In genomic region chr14:101726295-101726953, GRCh38 we compare ENCODE assay signal across 28 cellular contexts. TPM values are rescaled to one million over a fixed set of nuclear protein-coding genes. Genes with fewer than 3 reads are reported as not detected.
DNase-seq lines count a peak whose midpoint lies in the region; ATAC-seq, FAIRE-seq and TF ChIP-seq lines count a peak whose summit lies in the region.
"Had no signal": no experiment of that assay in that cellular context is flagged by ENCODE, and none has a peak within 500 bp of the region (broad histone marks: within the 10 kb centered on the region; RNA-seq: fewer than 3 reads in every experiment).

No MANE protein-coding gene starts in this region.

- ATAC-seq in stimulated activated naive CD8-positive, alpha-beta T cell treated with anti-CD3 and anti-CD28 coated beads, Interleukin-15, amount 100 ng/mL, for 72 hours: no peak
- no peak; the same call in 2 of the 3 replicates for ATAC-seq in K562
- ATAC-seq in naive thymus-derived CD4-positive, alpha-beta T cell: no peak
- ATAC-seq: activated CD4-positive, CD25-positive, alpha-beta regulatory T cell treated with anti-CD3 and anti-CD28 coated beads, Interleukin-2, amount 50 U/mL, for 24 hours; activated T-cell treated with anti-CD3 and anti-CD28 coated beads, Interleukin-2, amount 50 U/mL, for 4 hours; gastrocnemius medialis; right cardiac atrium had no signal

- H3K27ac ChIP-seq in K562 (ENCODE audit: extremely low read depth, low read depth, low read length): no peak overlapping the region
- no peak overlapping the region for H3K27ac ChIP-seq in naive thymus-derived CD4-positive, alpha-beta T cell (ENCODE audit: low read depth, low read length)
- H3K27ac ChIP-seq: esophagus squamous epithelium, gastrocnemius medialis, neural progenitor cell, PC-9 had no signal

- CTCF ChIA-PET in K562 (lab: Yijun Ruan, JAX; ENCODE audit: low intra/inter-chr PET ratio): no interaction called here
- CTCF ChIA-PET in naive thymus-derived CD4-positive, alpha-beta T cell (lab: Charles Lee): interaction anchor here (0.7 kb wide), 1 partner anchor 241 kb away, joined by 4 read pairs; no protein-coding TSS in a partner anchor

- no peak for DNase-seq in stimulated activated naive CD8-positive, alpha-beta T cell treated with anti-CD3 and anti-CD28 coated beads, Interleukin-15, amount 100 ng/mL, for 72 hours
- no peak for DNase-seq in K562 (ENCODE audit: extremely low read depth in 1 of 4, low spot score in 3 of 4)
- peak in 1 of 9 donors; percentile 18 for DNase-seq in naive thymus-derived CD4-positive, alpha-beta T cell
- DNase-seq in ureter (ENCODE audit: low spot score): peak; percentile 34
- no peak for DNase-seq in midbrain (lab: John Stamatoyannopoulos, UW)
- no peak for DNase-seq in activated naive CD4-positive, alpha-beta T cell treated with Interleukin-2 at 50 U/mL for 16 hours
- no peak for DNase-seq in GOT3 (lab: John Stamatoyannopoulos, UW)
- DNase-seq: ACHN; activated naive CD4-positive, alpha-beta T cell; activated T-cell treated with anti-CD3 and anti-CD28 coated beads, Interleukin-2, amount 50 U/mL, for 4 hours; COR-L47; esophagus squamous epithelium; gastrocnemius medialis; NCI-H1436 treated with DMSO at 0.1 percent for 48 hours; NCI-H2107; SK-N-SH; stimulated activated CD4-positive, alpha-beta T cell treated with anti-CD3 and anti-CD28 coated beads, Interleukin-4, amount 100 ng/mL, for 1 hour had no signal

- H3K9ac ChIP-seq in K562 (ENCODE audit: insufficient read depth in 1 of 2, low read depth in 2 of 2, low read length in 2 of 2): peak overlapping the region in 1 of 2 experiments; percentile 75; a peak in 1 of 4 replicates
- H3K9ac ChIP-seq: neural progenitor cell, SK-N-SH had no signal

- peak; percentile 26 for FAIRE-seq in K562 (lab: Jason Lieb, UNC)
- FAIRE-seq: endometrium, G401.6 had no signal

- in situ Hi-C loops in K562 (cut with MboI): no loop called here

- no peak overlapping the region for H3K4me3 Mint-ChIP-seq in stimulated activated naive CD8-positive, alpha-beta T cell treated with anti-CD3 and anti-CD28 coated beads, Interleukin-15, Interleukin-2, amounts not matched to agents 100 ng/mL and 50 ng/mL, for 24 hours
- no peak overlapping the region for H3K4me3 Mint-ChIP-seq in stimulated activated naive CD8-positive, alpha-beta T cell treated with anti-CD3 and anti-CD28 coated beads, Interleukin-15, amount 100 ng/mL, for 72 hours
- no peak overlapping the region for H3K4me3 Mint-ChIP-seq in naive thymus-derived CD4-positive, alpha-beta T cell
- H3K4me3 Mint-ChIP-seq: activated T-cell treated with anti-CD3 and anti-CD28 coated beads, Interleukin-2, amount 50 U/mL, for 4 hours; B cell; neural progenitor cell; T-helper 1 cell treated with Interleukin-12 subunit alpha and Interleukin-12 subunit beta and Interleukin-4 antibody, amounts not matched to agents 30 μg/mL and 1 μg/mL, for 36 hours; type B pancreatic cell had no signal

- H3K4me1 ChIP-seq in K562 (replicated peaks in 1 of 2; ENCODE audit: control insufficient read depth in 2 of 2, insufficient read depth in 2 of 2, low read length in 2 of 2): peaks cover 5 to 13% of the 10 kb centered on the region in 2 experiments; a peak in 4 of 5 replicates
- peaks cover 26 to 30% of the 10 kb centered on the region in 2 donors for H3K4me1 ChIP-seq in naive thymus-derived CD4-positive, alpha-beta T cell (ENCODE audit: control insufficient read depth in 2 of 2, insufficient read depth in 2 of 2, low read length in 2 of 2)
- H3K4me1 ChIP-seq: gastrocnemius medialis had no signal

- H4K20me1 ChIP-seq in K562 (replicated peaks; ENCODE audit: control insufficient read depth, insufficient read depth, low read length): no peaks in the 10 kb centered on the region

- TF ChIP-seq CTCF in K562 (IDR thresholded peaks at IDR 0.05 in 2 of 3, conservative IDR thresholded peaks at IDR 0.05 in 1 of 3; ENCODE audit: insufficient read depth in 2 of 3, low read depth in 1 of 3, low read length in 3 of 3): no peak

- H3K4me3 ChIP-seq in K562: no peak overlapping the region
- H3K4me3 ChIP-seq in naive thymus-derived CD4-positive, alpha-beta T cell (ENCODE audit: low read length): no peak overlapping the region
- H3K4me3 ChIP-seq: esophagus squamous epithelium, gastrocnemius medialis, lung, neural progenitor cell, PC-9 had no signal

- TF ChIP-seq POLR2A in K562 (conservative IDR thresholded peaks at IDR 0.05): no peak

- H3K9me3 ChIP-seq in K562 (replicated peaks; ENCODE audit: control insufficient read depth, insufficient read depth, low read depth, low read length): no peaks in the 10 kb centered on the region; the same call in 1 of the 2 replicates
- no peaks in the 10 kb centered on the region for H3K9me3 ChIP-seq in naive thymus-derived CD4-positive, alpha-beta T cell (ENCODE audit: control insufficient read depth in 2 of 3, low read length in 3 of 3)
- H3K9me3 ChIP-seq: esophagus squamous epithelium, gastrocnemius medialis, SK-N-SH had no signal

- POLR2A ChIA-PET in K562 (lab: Yijun Ruan, JAX): interaction anchor here (0.8 to 0.9 kb wide), 2 partner anchors 41 to 42 kb away, joined by 3 read pairs; no protein-coding TSS in a partner anchor
- POLR2A ChIA-PET in naive thymus-derived CD4-positive, alpha-beta T cell (lab: Charles Lee): interaction anchor here (1.4 to 1.7 kb wide), 2 partner anchors 9 to 34 kb away, joined by 5 to 7 read pairs; no protein-coding TSS in a partner anchor

- no peak for TF ChIP-seq RAD21 in K562 (CRISPR knock-in tag; conservative IDR thresholded peaks at IDR 0.05 in 1 of 2, IDR thresholded peaks at IDR 0.05 in 1 of 2)

- peaks cover 67% of the 10 kb centered on the region for H3K4me1 Mint-ChIP-seq in stimulated activated naive CD8-positive, alpha-beta T cell treated with anti-CD3 and anti-CD28 coated beads, Interleukin-15, Interleukin-2, amounts not matched to agents 100 ng/mL and 50 ng/mL, for 24 hours (ENCODE audit: low read depth)
- peaks cover 69% of the 10 kb centered on the region for H3K4me1 Mint-ChIP-seq in stimulated activated naive CD8-positive, alpha-beta T cell treated with anti-CD3 and anti-CD28 coated beads, Interleukin-15, amount 100 ng/mL, for 72 hours
- H3K4me1 Mint-ChIP-seq in naive thymus-derived CD4-positive, alpha-beta T cell: peaks cover 10 to 65% (median 42%) of the 10 kb centered on the region in 7 donors

- peak overlapping the region; percentile 55; the same call in 1 of the 2 replicates for H2AFZ ChIP-seq in K562 (ENCODE audit: low read depth, low read length)
- H2AFZ ChIP-seq: neural progenitor cell, PC-9 had no signal

- H3K79me2 ChIP-seq in K562 (ENCODE audit: control insufficient read depth, insufficient read depth, low read length): no peaks in the 10 kb centered on the region

- peak overlapping the region; percentile 14 for H3K27ac Mint-ChIP-seq in stimulated activated naive CD8-positive, alpha-beta T cell treated with anti-CD3 and anti-CD28 coated beads, Interleukin-15, Interleukin-2, amounts not matched to agents 100 ng/mL and 50 ng/mL, for 24 hours
- no peak overlapping the region for H3K27ac Mint-ChIP-seq in stimulated activated naive CD8-positive, alpha-beta T cell treated with anti-CD3 and anti-CD28 coated beads, Interleukin-15, amount 100 ng/mL, for 72 hours
- H3K27ac Mint-ChIP-seq in naive thymus-derived CD4-positive, alpha-beta T cell: peak overlapping the region in 8 of 9 donors; percentile 33 to 95 (median 73)
- H3K27ac Mint-ChIP-seq: B cell; T-helper 1 cell treated with Interleukin-12 subunit alpha and Interleukin-12 subunit beta and Interleukin-4 antibody, amounts not matched to agents 30 μg/mL and 1 μg/mL, for 36 hours; type B pancreatic cell had no signal

- no peaks in the 10 kb centered on the region for H3K9me1 ChIP-seq in K562 (ENCODE audit: control insufficient read depth, insufficient read depth, low read length)

- H3K27me3 ChIP-seq in K562 (ENCODE audit: control insufficient read depth in 2 of 2, insufficient read depth in 2 of 2, low read length in 2 of 2): no peaks in the 10 kb centered on the region
- no peaks in the 10 kb centered on the region for H3K27me3 ChIP-seq in naive thymus-derived CD4-positive, alpha-beta T cell (ENCODE audit: control insufficient read depth in 2 of 2, insufficient read depth in 2 of 2, low read length in 2 of 2)
- H3K27me3 ChIP-seq: esophagus squamous epithelium, gastrocnemius medialis, neural progenitor cell had no signal

- no TSS peak for BruUV-seq in K562 (replicated peaks; lab: Mats Ljungman, UMichigan)

- H3K36me3 Mint-ChIP-seq in stimulated activated naive CD8-positive, alpha-beta T cell treated with anti-CD3 and anti-CD28 coated beads, Interleukin-15, Interleukin-2, amounts not matched to agents 100 ng/mL and 50 ng/mL, for 24 hours (ENCODE audit: low read depth): no peaks in the 10 kb centered on the region
- H3K36me3 Mint-ChIP-seq in naive thymus-derived CD4-positive, alpha-beta T cell: peaks cover 0 to 4% (median 0%) of the 10 kb centered on the region in 5 donors
- H3K36me3 Mint-ChIP-seq: neural progenitor cell, type B pancreatic cell had no signal

- WGBS in K562 (ENCODE audit: insufficient coverage, low coverage, missing lambda C conversion rate): 54% methylated on average over 9 of the region's 14 CpGs

- intact Hi-C loops in K562 (cut with micrococcal nuclease): no loop called here
- intact Hi-C loops in naive thymus-derived CD4-positive, alpha-beta T cell (cut with micrococcal nuclease): no loop called here

- H3K36me3 ChIP-seq in K562 (ENCODE audit: control insufficient read depth, insufficient read depth, low read length): no peaks in the 10 kb centered on the region
- no peaks in the 10 kb centered on the region for H3K36me3 ChIP-seq in naive thymus-derived CD4-positive, alpha-beta T cell (ENCODE audit: control insufficient read depth in 2 of 3, insufficient read depth in 3 of 3, low read length in 3 of 3)
- H3K36me3 ChIP-seq: esophagus squamous epithelium, gastrocnemius medialis, neural progenitor cell had no signal

- H3K4me2 ChIP-seq in K562 (ENCODE audit: insufficient read depth, low read length): no peak overlapping the region
- H3K4me2 ChIP-seq: neural progenitor cell, PC-9, SK-N-SH had no signal

- H3K27me3 Mint-ChIP-seq in stimulated activated naive CD8-positive, alpha-beta T cell treated with anti-CD3 and anti-CD28 coated beads, Interleukin-15, Interleukin-2, amounts not matched to agents 100 ng/mL and 50 ng/mL, for 24 hours: no peaks in the 10 kb centered on the region
- no peaks in the 10 kb centered on the region for H3K27me3 Mint-ChIP-seq in stimulated activated naive CD8-positive, alpha-beta T cell treated with anti-CD3 and anti-CD28 coated beads, Interleukin-15, amount 100 ng/mL, for 72 hours
- H3K27me3 Mint-ChIP-seq in naive thymus-derived CD4-positive, alpha-beta T cell: no peaks in the 10 kb centered on the region
- H3K27me3 Mint-ChIP-seq: B cell had no signal

- no peak for TF ChIP-seq EP300 in K562 (IDR thresholded peaks at IDR 0.05; ENCODE audit: low read length)

- peaks cover 6% of the 10 kb centered on the region for H3K9me3 Mint-ChIP-seq in stimulated activated naive CD8-positive, alpha-beta T cell treated with anti-CD3 and anti-CD28 coated beads, Interleukin-15, Interleukin-2, amounts not matched to agents 100 ng/mL and 50 ng/mL, for 24 hours
- H3K9me3 Mint-ChIP-seq in stimulated activated naive CD8-positive, alpha-beta T cell treated with anti-CD3 and anti-CD28 coated beads, Interleukin-15, amount 100 ng/mL, for 72 hours: peaks cover 10 to 13% of the 10 kb centered on the region in 2 donors
- H3K9me3 Mint-ChIP-seq in naive thymus-derived CD4-positive, alpha-beta T cell: peaks cover 0 to 6% (median 0%) of the 10 kb centered on the region in 11 donors
- H3K9me3 Mint-ChIP-seq: type B pancreatic cell had no signal

RNA-seq across cellular contexts. Expression of gene PPP2R5C, which starts 35.1 kb away (rescaled TPM):
- 275 and 554 TPM in 2 replicates for total RNA-seq in K562 (2011; cell fraction: chromatin; rRNA removed; ENCODE audit: low replicate concordance)
- total RNA-seq in K562 (2011; cell fraction: nucleolus; rRNA removed): 143 and 198 TPM in 2 replicates
- total RNA-seq in K562 (2011; cell fraction: nucleoplasm; rRNA removed): 367 and 537 TPM in 2 replicates
- 263 and 295 TPM in 2 replicates for total RNA-seq in K562 (2014; rRNA removed)
- 395 and 448 TPM in 2 replicates for total RNA-seq in K562 (2014; rRNA removed; fragmentation: Illumina TruSeq; extraction: Trizol)
- 284 and 309 TPM in 2 replicates for total RNA-seq in K562 (2015; rRNA removed; fragmentation: Illumina TruSeq; extraction: Trizol)
- total RNA-seq in K562 (2021): 395 and 398 TPM in 2 replicates
- 266 and 328 TPM in 2 replicates for polyA plus RNA-seq in K562 (2011; rRNA removed)
- 100 and 189 TPM in 2 replicates for polyA plus RNA-seq in K562 (2011; cell fraction: cytosol; rRNA removed)
- 140 and 172 TPM in 2 replicates for polyA plus RNA-seq in K562 (2011; cell fraction: nucleus; rRNA removed)
- polyA plus RNA-seq in K562 (2012): 237 and 317 TPM in 2 replicates
- 383 and 443 TPM in 2 replicates for polyA plus RNA-seq in K562 (2014; fragmentation: Illumina TruSeq; extraction: Trizol)
- polyA plus RNA-seq in K562 (2014; fragmentation: Nextera tagmentation; extraction: Ambion mirVana): 100 to 1,000 TPM; 517 to 617 TPM
- 284 and 315 TPM in 2 replicates for polyA plus RNA-seq in K562 (2014; rRNA removed)
- polyA minus RNA-seq in K562 (2011; rRNA and poly(A)+ RNA removed): 312 and 332 TPM in 2 replicates
- 118 and 128 TPM in 2 replicates for polyA minus RNA-seq in K562 (2011; cell fraction: cytosol; rRNA and poly(A)+ RNA removed)
- polyA minus RNA-seq in K562 (2011; cell fraction: nucleus; rRNA and poly(A)+ RNA removed): 87.6 and 141 TPM in 2 replicates
- total RNA-seq in naive thymus-derived CD4-positive, alpha-beta T cell: 100 to 1,000 TPM; 266 to 449 (median 405) TPM
- polyA plus RNA-seq in naive thymus-derived CD4-positive, alpha-beta T cell: 100 to 1,000 TPM; 155 to 181 TPM
- total RNA-seq in ureter: 155 TPM

Comparison
In these comparisons a context has a peak if more than half of its experiments do, and no peak if none do; other contexts are left out.
1. H3K27ac Mint-ChIP-seq: peak in stimulated activated naive CD8-positive, alpha-beta T cell treated with anti-CD3 and anti-CD28 coated beads, Interleukin-15, Interleukin-2, amounts not matched to agents 100 ng/mL and 50 ng/mL, for 24 hours (single experiment) and naive thymus-derived CD4-positive, alpha-beta T cell (8 of 9); none in stimulated activated naive CD8-positive, alpha-beta T cell treated with anti-CD3 and anti-CD28 coated beads, Interleukin-15, amount 100 ng/mL, for 72 hours (0 of 2).